1 cellular context compared by ENCODE assay signal in genomic region chr15:44536298-44536961, GRCh38.
TF ChIP-seq lines count a peak whose summit lies in the region.

No MANE protein-coding gene starts in this region.

TF ChIP-seq in HepG2, 621 proteins besides CTCF, POLR2A, EP300 and RAD21 (continued from another document and continues in another):
- TF ChIP-seq, protein P1, sequence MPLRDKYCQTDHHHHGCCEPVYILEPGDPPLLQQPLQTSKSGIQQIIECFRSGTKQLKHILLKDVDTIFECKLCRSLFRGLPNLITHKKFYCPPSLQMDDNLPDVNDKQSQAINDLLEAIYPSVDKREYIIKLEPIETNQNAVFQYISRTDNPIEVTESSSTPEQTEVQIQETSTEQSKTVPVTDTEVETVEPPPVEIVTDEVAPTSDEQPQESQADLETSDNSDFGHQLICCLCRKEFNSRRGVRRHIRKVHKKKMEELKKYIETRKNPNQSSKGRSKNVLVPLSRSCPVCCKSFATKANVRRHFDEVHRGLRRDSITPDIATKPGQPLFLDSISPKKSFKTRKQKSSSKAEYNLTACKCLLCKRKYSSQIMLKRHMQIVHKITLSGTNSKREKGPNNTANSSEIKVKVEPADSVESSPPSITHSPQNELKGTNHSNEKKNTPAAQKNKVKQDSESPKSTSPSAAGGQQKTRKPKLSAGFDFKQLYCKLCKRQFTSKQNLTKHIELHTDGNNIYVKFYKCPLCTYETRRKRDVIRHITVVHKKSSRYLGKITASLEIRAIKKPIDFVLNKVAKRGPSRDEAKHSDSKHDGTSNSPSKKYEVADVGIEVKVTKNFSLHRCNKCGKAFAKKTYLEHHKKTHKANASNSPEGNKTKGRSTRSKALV (CRISPR knock-in tag; IDR thresholded peaks at IDR 0.05): 0 out of 2 replicates have a peak, but pooled peaks have one; percentile 24
- 0 out of 2 replicates have a peak, but pooled peaks have one; percentile 56 for TF ChIP-seq HES4 (CRISPR knock-in tag; IDR thresholded peaks at IDR 0.05; ENCODE audit: borderline replicate concordance)
- peak; percentile 77 for TF ChIP-seq ZNF280D (CRISPR knock-in tag; IDR thresholded peaks at IDR 0.05)
- TF ChIP-seq NFAT5 (CRISPR knock-in tag; IDR thresholded peaks at IDR 0.05): no peak
- peak; percentile 87; the same call in 1 of the 2 replicates for TF ChIP-seq MAZ (IDR thresholded peaks at IDR 0.05; ENCODE audit: borderline replicate concordance, low read depth, low read length)
- peak; percentile 51; the same call in 1 of the 2 replicates for TF ChIP-seq MAZ (CRISPR knock-in tag; IDR thresholded peaks at IDR 0.05; ENCODE audit: low read depth)
- TF ChIP-seq RXRB (CRISPR knock-in tag; IDR thresholded peaks at IDR 0.05; ENCODE audit: borderline replicate concordance): peak; percentile 16; the same call in 1 of the 2 replicates
- no peak for TF ChIP-seq ZNF569 (CRISPR knock-in tag; IDR thresholded peaks at IDR 0.05; ENCODE audit: borderline replicate concordance)
- no peak; the same call in 1 of the 2 replicates for TF ChIP-seq KMT2A (CRISPR knock-in tag; IDR thresholded peaks at IDR 0.05)
- TF ChIP-seq PATZ1 (CRISPR knock-in tag; IDR thresholded peaks at IDR 0.05): peak; percentile 82
- peak; percentile 30; the same call in 1 of the 2 replicates for TF ChIP-seq FOSL2 (CRISPR knock-in tag; IDR thresholded peaks at IDR 0.05)
- peak; percentile 53; the same call in 1 of the 2 replicates for TF ChIP-seq ZNF362 (CRISPR knock-in tag; IDR thresholded peaks at IDR 0.05; ENCODE audit: borderline replicate concordance)
- no peak for TF ChIP-seq ZNF343 (CRISPR knock-in tag; IDR thresholded peaks at IDR 0.05)
- no peak; the same call in 1 of the 2 replicates for TF ChIP-seq ZNF383 (CRISPR knock-in tag; IDR thresholded peaks at IDR 0.05; ENCODE audit: borderline replicate concordance)
- TF ChIP-seq, protein P2, sequence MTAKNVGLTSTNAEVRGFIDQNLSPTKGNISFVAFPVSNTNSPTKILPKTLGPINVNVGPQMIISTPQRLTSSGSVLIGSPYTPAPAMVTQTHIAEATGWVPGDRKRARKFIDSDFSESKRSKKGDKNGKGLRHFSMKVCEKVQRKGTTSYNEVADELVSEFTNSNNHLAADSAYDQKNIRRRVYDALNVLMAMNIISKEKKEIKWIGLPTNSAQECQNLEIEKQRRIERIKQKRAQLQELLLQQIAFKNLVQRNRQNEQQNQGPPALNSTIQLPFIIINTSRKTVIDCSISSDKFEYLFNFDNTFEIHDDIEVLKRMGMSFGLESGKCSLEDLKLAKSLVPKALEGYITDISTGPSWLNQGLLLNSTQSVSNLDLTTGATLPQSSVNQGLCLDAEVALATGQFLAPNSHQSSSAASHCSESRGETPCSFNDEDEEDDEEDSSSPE (CRISPR knock-in tag; IDR thresholded peaks at IDR 0.05): 0 out of 2 replicates have a peak, but pooled peaks have one; percentile 6
- TF ChIP-seq, protein P3, sequence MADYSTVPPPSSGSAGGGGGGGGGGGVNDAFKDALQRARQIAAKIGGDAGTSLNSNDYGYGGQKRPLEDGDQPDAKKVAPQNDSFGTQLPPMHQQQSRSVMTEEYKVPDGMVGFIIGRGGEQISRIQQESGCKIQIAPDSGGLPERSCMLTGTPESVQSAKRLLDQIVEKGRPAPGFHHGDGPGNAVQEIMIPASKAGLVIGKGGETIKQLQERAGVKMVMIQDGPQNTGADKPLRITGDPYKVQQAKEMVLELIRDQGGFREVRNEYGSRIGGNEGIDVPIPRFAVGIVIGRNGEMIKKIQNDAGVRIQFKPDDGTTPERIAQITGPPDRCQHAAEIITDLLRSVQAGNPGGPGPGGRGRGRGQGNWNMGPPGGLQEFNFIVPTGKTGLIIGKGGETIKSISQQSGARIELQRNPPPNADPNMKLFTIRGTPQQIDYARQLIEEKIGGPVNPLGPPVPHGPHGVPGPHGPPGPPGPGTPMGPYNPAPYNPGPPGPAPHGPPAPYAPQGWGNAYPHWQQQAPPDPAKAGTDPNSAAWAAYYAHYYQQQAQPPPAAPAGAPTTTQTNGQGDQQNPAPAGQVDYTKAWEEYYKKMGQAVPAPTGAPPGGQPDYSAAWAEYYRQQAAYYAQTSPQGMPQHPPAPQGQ (CRISPR knock-in tag; IDR thresholded peaks at IDR 0.05; ENCODE audit: borderline replicate concordance): 0 out of 2 replicates have a peak, but pooled peaks have one; percentile 48
- peak; percentile 91 for TF ChIP-seq NRL (CRISPR knock-in tag; IDR thresholded peaks at IDR 0.05; ENCODE audit: borderline replicate concordance)
- no peak for TF ChIP-seq SP4 (CRISPR knock-in tag; IDR thresholded peaks at IDR 0.05)
- TF ChIP-seq CBX2 (IDR thresholded peaks at IDR 0.05; ENCODE audit: low read depth, low read length): no peak
- TF ChIP-seq CBX2 (CRISPR knock-in tag; IDR thresholded peaks at IDR 0.05; ENCODE audit: low read depth): no peak
- no peak for TF ChIP-seq ATRX (CRISPR knock-in tag; IDR thresholded peaks at IDR 0.05; ENCODE audit: borderline replicate concordance)
- peak; percentile 16 for TF ChIP-seq ASH2L (IDR thresholded peaks at IDR 0.05; ENCODE audit: insufficient read length, low read depth, low read length)
- TF ChIP-seq MIER2 (CRISPR knock-in tag; IDR thresholded peaks at IDR 0.05): no peak
- TF ChIP-seq ATF7-NPFF (CRISPR knock-in tag; IDR thresholded peaks at IDR 0.05; ENCODE audit: low read depth): 0 out of 2 replicates have a peak, but pooled peaks have one; percentile 48
- peak; percentile 91 for TF ChIP-seq ZSCAN25 (CRISPR knock-in tag; IDR thresholded peaks at IDR 0.05)
- TF ChIP-seq CBX5 (CRISPR knock-in tag; IDR thresholded peaks at IDR 0.05; ENCODE audit: borderline replicate concordance): peak; percentile 71
- TF ChIP-seq, protein P4, sequence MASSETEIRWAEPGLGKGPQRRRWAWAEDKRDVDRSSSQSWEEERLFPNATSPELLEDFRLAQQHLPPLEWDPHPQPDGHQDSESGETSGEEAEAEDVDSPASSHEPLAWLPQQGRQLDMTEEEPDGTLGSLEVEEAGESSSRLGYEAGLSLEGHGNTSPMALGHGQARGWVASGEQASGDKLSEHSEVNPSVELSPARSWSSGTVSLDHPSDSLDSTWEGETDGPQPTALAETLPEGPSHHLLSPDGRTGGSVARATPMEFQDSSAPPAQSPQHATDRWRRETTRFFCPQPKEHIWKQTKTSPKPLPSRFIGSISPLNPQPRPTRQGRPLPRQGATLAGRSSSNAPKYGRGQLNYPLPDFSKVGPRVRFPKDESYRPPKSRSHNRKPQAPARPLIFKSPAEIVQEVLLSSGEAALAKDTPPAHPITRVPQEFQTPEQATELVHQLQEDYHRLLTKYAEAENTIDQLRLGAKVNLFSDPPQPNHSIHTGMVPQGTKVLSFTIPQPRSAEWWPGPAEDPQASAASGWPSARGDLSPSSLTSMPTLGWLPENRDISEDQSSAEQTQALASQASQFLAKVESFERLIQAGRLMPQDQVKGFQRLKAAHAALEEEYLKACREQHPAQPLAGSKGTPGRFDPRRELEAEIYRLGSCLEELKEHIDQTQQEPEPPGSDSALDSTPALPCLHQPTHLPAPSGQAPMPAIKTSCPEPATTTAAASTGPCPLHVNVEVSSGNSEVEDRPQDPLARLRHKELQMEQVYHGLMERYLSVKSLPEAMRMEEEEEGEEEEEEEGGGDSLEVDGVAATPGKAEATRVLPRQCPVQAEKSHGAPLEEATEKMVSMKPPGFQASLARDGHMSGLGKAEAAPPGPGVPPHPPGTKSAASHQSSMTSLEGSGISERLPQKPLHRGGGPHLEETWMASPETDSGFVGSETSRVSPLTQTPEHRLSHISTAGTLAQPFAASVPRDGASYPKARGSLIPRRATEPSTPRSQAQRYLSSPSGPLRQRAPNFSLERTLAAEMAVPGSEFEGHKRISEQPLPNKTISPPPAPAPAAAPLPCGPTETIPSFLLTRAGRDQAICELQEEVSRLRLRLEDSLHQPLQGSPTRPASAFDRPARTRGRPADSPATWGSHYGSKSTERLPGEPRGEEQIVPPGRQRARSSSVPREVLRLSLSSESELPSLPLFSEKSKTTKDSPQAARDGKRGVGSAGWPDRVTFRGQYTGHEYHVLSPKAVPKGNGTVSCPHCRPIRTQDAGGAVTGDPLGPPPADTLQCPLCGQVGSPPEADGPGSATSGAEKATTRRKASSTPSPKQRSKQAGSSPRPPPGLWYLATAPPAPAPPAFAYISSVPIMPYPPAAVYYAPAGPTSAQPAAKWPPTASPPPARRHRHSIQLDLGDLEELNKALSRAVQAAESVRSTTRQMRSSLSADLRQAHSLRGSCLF (CRISPR knock-in tag; IDR thresholded peaks at IDR 0.05; ENCODE audit: borderline replicate concordance): 0 out of 2 replicates have a peak, but pooled peaks have one; percentile 44
- TF ChIP-seq ZNF775 (CRISPR knock-in tag; IDR thresholded peaks at IDR 0.05; ENCODE audit: borderline replicate concordance): 0 out of 2 replicates have a peak, but pooled peaks have one; percentile 65
- no peak for TF ChIP-seq NONO (IDR thresholded peaks at IDR 0.05)
- no peak for TF ChIP-seq NONO (CRISPR knock-in tag; conservative IDR thresholded peaks at IDR 0.05)
- TF ChIP-seq GATAD1 (CRISPR knock-in tag; IDR thresholded peaks at IDR 0.05): 0 out of 2 replicates have a peak, but pooled peaks have one; percentile 40
- TF ChIP-seq ZNF543 (CRISPR knock-in tag; IDR thresholded peaks at IDR 0.05): peak; percentile 75; the same call in 1 of the 2 replicates
- peak; percentile 73 for TF ChIP-seq BORCS8-MEF2B (CRISPR knock-in tag; IDR thresholded peaks at IDR 0.05)
